In genomic region chr7:29190349-29191045, GRCh38 we compare ENCODE assay signal across 17 cellular contexts. TPM values are rescaled to one million over a fixed set of nuclear protein-coding genes. Genes with fewer than 3 reads are reported as not detected.
A peak's percentile ranks its signal among the peaks of the same experiment; 100 is the strongest.
DNase-seq lines count a peak whose midpoint lies in the region; ATAC-seq and TF ChIP-seq lines count a peak whose summit lies in the region.
"Had no signal": no experiment of that assay in that cellular context is flagged by ENCODE, and none has a peak within 500 bp of the region (broad histone marks: within the 10 kb centered on the region; RNA-seq: fewer than 3 reads in every experiment).

No MANE protein-coding gene starts in this region.

- no peak for ATAC-seq in HG03196 (IDR thresholded peaks at IDR 0.05; ENCODE audit: unreplicated experiment)
- ATAC-seq in HG02938 (IDR thresholded peaks at IDR 0.05; ENCODE audit: unreplicated experiment) = no peak

- peak overlapping the region; percentile 53 for H3K4me2 ChIP-seq in PC-9

- H3K27ac ChIP-seq in PC-9 (peak overlapping the region; percentile 61), mesodermal cell (ENCODE audit: low read depth, low read length, severe bottlenecking) (peak overlapping the region; percentile 13)
- H3K27ac ChIP-seq: cardiac muscle cell, epithelial cell of prostate, heart right ventricle, ovary, RWPE1, uterus had no signal

- H3K4me3 ChIP-seq in PC-9 = no peak overlapping the region
- no peak overlapping the region for H3K4me3 ChIP-seq in mesodermal cell (ENCODE audit: extremely low read depth, insufficient read depth, low read length, poor library complexity, severe bottlenecking)
- H3K4me3 ChIP-seq: cardiac muscle cell, heart right ventricle, ovary, uterus had no signal

- no peaks in the 10 kb centered on the region for H3K9me3 ChIP-seq in PC-9 (ENCODE audit: insufficient read depth, low read depth)
- no peaks in the 10 kb centered on the region for H3K9me3 ChIP-seq in mesodermal cell (ENCODE audit: control insufficient read depth, low read length)
- H3K9me3 ChIP-seq: heart right ventricle, ovary, uterus had no signal

- H3K79me2 ChIP-seq in PC-9 (ENCODE audit: low read depth) = no peaks in the 10 kb centered on the region

- no peak overlapping the region for H2AFZ ChIP-seq in PC-9

- no peaks in the 10 kb centered on the region for H3K9me2 ChIP-seq in PC-9 (ENCODE audit: insufficient read depth)

- intact Hi-C loops in PC-9 (cut with micrococcal nuclease; ENCODE audit: unreplicated experiment) (no loop called here), head of caudate nucleus (cut with DNase I) (loop anchor here (5.0 kb wide), 1 partner anchor 152 kb away; no protein-coding TSS in a partner anchor)

- WGBS in mesodermal cell (ENCODE audit: insufficient coverage in 2 of 2), 2 experiments = 44% methylated on average over 2 of the region's 5 CpGs; no CpG with 5 or more reads in 1 of the 2 experiments

- H4K20me1 ChIP-seq in PC-9 (ENCODE audit: insufficient read depth) = no peaks in the 10 kb centered on the region

- no peaks in the 10 kb centered on the region for H3K27me3 ChIP-seq in PC-9 (ENCODE audit: insufficient read depth, low read depth)
- H3K27me3 ChIP-seq: ovary, uterus had no signal

- no peak for TF ChIP-seq CTCF in PC-9 (conservative IDR thresholded peaks at IDR 0.05)

- peaks cover 47% of the 10 kb centered on the region for H3K4me1 ChIP-seq in PC-9 (replicated peaks; ENCODE audit: insufficient read depth)
- peaks cover 10% of the 10 kb centered on the region for H3K4me1 ChIP-seq in mesodermal cell (ENCODE audit: control insufficient read depth, insufficient read depth, low read length, poor library complexity, severe bottlenecking)
- H3K4me1 ChIP-seq: uterus had no signal

- CTCF ChIA-PET in PC-9 (lab: Charles Lee) = interaction anchor here (0.7 kb wide), 1 partner anchor 621 kb away, joined by 4 read pairs; no protein-coding TSS in a partner anchor

- DNase-seq in DMS53 (lab: John Stamatoyannopoulos, UW) (peak; percentile 86), NCI-H1417 treated with DMSO at 0.1 percent for 48 hours (lab: John Stamatoyannopoulos, UW) (peak; percentile 75), PC-9 (peak in 1 of 2 experiments; percentile 89), erythroblast (lab: John Stamatoyannopoulos, UW) (no peak), head of caudate nucleus (no peak)
- DNase-seq: T1000 had no signal

- peaks cover 35% of the 10 kb centered on the region for H3F3A ChIP-seq in PC-9 (ENCODE audit: insufficient read depth, low read depth)

- TF ChIP-seq POLR2A in erythroblast (IDR thresholded peaks at IDR 0.05; ENCODE audit: low read length) = no peak

- POLR2A ChIA-PET in PC-9 (lab: Charles Lee; ENCODE audit: unreplicated experiment) = interaction anchor here (0.6 kb wide), 1 partner anchor 838 kb away, joined by 4 read pairs; no protein-coding TSS in a partner anchor

- BruUV-seq in PC-9 (replicated peaks; lab: Mats Ljungman, UMichigan) = no TSS peak

- H3K36me3 ChIP-seq in PC-9 (ENCODE audit: low read depth) = no peaks in the 10 kb centered on the region
- H3K36me3 ChIP-seq in mesodermal cell (ENCODE audit: control insufficient read depth, insufficient read depth, low read length) = no peaks in the 10 kb centered on the region
- H3K36me3 ChIP-seq: cardiac muscle cell, heart right ventricle, ovary, uterus had no signal

RNA-seq across cellular contexts. Expression of gene CHN2, which starts 4.1 kb away (rescaled TPM):
- not detected in 2 replicates for total RNA-seq in PC-9 (2021)
- 4.3 TPM for polyA plus RNA-seq in mesodermal cell (2013, experiment 1 of 2)
- 3.9 TPM for polyA plus RNA-seq in mesodermal cell (2013, experiment 2 of 2)
- total RNA-seq: mammary epithelial cell had no signal

RNA-seq across cellular contexts. Expression of gene CPVL, which starts 44.2 kb away (rescaled TPM):
- 0.28 TPM in 1 of 2 replicates, not detected in the other for total RNA-seq in PC-9 (2021)
- polyA plus RNA-seq in mesodermal cell (2013, experiment 1 of 2) = 18.5 TPM
- 18.7 TPM for polyA plus RNA-seq in mesodermal cell (2013, experiment 2 of 2)
- total RNA-seq: activated CD8-positive, alpha-beta T cell treated with anti-CD3 and anti-CD28 coated beads, Interleukin-2, amount 10 ng/mL, durations not matched to agents 7 days and 5 days; mammary epithelial cell had no signal

Comparison
In these comparisons a context has a peak if more than half of its experiments do, and no peak if none do; other contexts are left out.
1. DNase-seq: peak in DMS53 (single experiment) and NCI-H1417 treated with DMSO at 0.1 percent for 48 hours (single experiment); none in erythroblast (0 of 2) and head of caudate nucleus (0 of 42).